In the genomic region with DNA sequence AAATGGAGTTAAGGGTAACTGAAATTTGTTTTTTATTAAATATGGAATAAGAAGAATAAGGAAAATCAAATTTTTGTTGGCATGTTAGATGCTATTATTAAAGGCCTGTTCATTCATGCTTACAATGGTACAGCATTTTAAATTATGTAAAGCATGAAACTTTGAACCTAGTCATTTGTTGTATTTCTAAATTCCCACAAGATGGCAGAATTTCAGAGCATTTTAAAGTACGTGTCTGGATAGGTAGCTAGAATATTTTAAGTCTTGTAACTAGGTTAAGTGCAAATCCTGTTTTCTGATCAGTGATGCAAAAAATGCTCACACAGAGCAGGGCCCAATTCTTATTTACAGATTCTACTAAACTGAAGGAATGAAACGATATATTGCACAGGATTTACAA, we compare ENCODE assay signal across 12 cellular contexts.
DNase-seq lines count a peak whose midpoint lies in the region; ATAC-seq and TF ChIP-seq lines count a peak whose summit lies in the region.
"Had no signal": no experiment of that assay in that cellular context is flagged by ENCODE, and none has a peak within 500 bp of the region (broad histone marks: within the 10 kb centered on the region; RNA-seq: fewer than 3 reads in every experiment).

No MANE protein-coding gene starts in this region.

- intact Hi-C loops in testis (cut with DNase I; ENCODE audit: low total_unique reads) = no loop called here

- TF ChIP-seq POLR2A in testis (IDR thresholded peaks at IDR 0.05) = no peak

- no peaks in the 10 kb centered on the region for H3K4me1 ChIP-seq in testis

- ATAC-seq in GM21423 (IDR thresholded peaks at IDR 0.05; ENCODE audit: unreplicated experiment) (no peak), HG02571 (IDR thresholded peaks at IDR 0.05; ENCODE audit: unreplicated experiment) (no peak)
- ATAC-seq: right cardiac atrium had no signal

- 50 to 58% methylated on average over 2 of the region's 2 CpGs for WGBS in testis, 2 donors

- no peak overlapping the region for H3K27ac ChIP-seq in testis

- TF ChIP-seq CTCF in GM12864 (IDR thresholded peaks at IDR 0.05; ENCODE audit: low read depth, low read length, missing control alignments) (peak; percentile 11), testis (IDR thresholded peaks at IDR 0.05) (no peak)

- no peaks in the 10 kb centered on the region for H3K27me3 ChIP-seq in testis

- no peaks in the 10 kb centered on the region for H3K9me3 ChIP-seq in testis

- no peaks in the 10 kb centered on the region for H3K36me3 ChIP-seq in testis (ENCODE audit: low read depth, missing control alignments)

- peak; percentile 8 for DNase-seq in GM12864 (ENCODE audit: low read depth)
- peak; percentile 7 for DNase-seq in LHCN-M2 (ENCODE audit: low read depth)
- peak; percentile 30 for DNase-seq in SK-N-DZ (ENCODE audit: low spot score)
- DNase-seq in myocyte (ENCODE audit: low read depth) = peak; percentile 15
- no peak for DNase-seq in central memory CD4-positive, alpha-beta T cell
- no peak for DNase-seq in testis
- DNase-seq: activated B cell treated with CpG ODN at 0.5 μM for 24 hours; activated naive CD4-positive, alpha-beta T cell treated with anti-CD3 and anti-CD28 coated beads for 36 hours; NCI-H226; right cardiac atrium had no signal

- H3K4me3 ChIP-seq in GM12864 (ENCODE audit: low read depth, low read length) = no peak overlapping the region
- H3K4me3 ChIP-seq in testis = no peak overlapping the region

Comparison
In these comparisons a context has a peak if more than half of its experiments do, and no peak if none do; other contexts are left out.
1. DNase-seq: peak in GM12864 (single experiment), LHCN-M2 (single experiment), SK-N-DZ (single experiment) and myocyte (single experiment); none in central memory CD4-positive, alpha-beta T cell (single experiment) and testis (single experiment).